In genomic region chr20:14764511-14765369, GRCh38 we compare ENCODE assay signal across 26 cellular contexts.
A peak's percentile ranks its signal among the peaks of the same experiment; 100 is the strongest.
DNase-seq lines count a peak whose midpoint lies in the region; ATAC-seq and TF ChIP-seq lines count a peak whose summit lies in the region.
"Had no signal": no experiment of that assay in that cellular context is flagged by ENCODE, and none has a peak within 500 bp of the region (broad histone marks: within the 10 kb centered on the region; RNA-seq: fewer than 3 reads in every experiment).

No MANE protein-coding gene starts in this region.

- no peaks in the 10 kb centered on the region for H3K36me3 ChIP-seq in A673 (ENCODE audit: insufficient read depth, low read length, poor library complexity, severe bottlenecking)
- H3K36me3 ChIP-seq: ovary had no signal

- H3K27ac Mint-ChIP-seq in endothelial cell (ENCODE audit: unreplicated experiment) = no peak overlapping the region
- H3K27ac Mint-ChIP-seq: activated naive CD4-positive, alpha-beta T cell treated with anti-CD3 and anti-CD28 coated beads, Interleukin-2, amount 10 ng/mL, durations not matched to agents 7 days and 5 days; activated T-helper 1 cell treated with anti-CD3 and anti-CD28 coated beads, Interleukin-12 subunit alpha, Interleukin-12 subunit beta, Interleukin-2, Interleukin-4 antibody, amounts not matched to agents 30 ng/mL and 10 ng/mL and 1 ng/mL, durations not matched to agents 14 hours and 24 hours and 36 hours; CD4-positive, alpha-beta memory T cell; WTC11 had no signal

- no peak for TF ChIP-seq CTCF in endothelial cell (IDR thresholded peaks at IDR 0.05; ENCODE audit: unreplicated experiment)
- TF ChIP-seq CTCF in A673 (conservative IDR thresholded peaks at IDR 0.05; ENCODE audit: low read depth, low read length) = no peak

- H3K36me3 Mint-ChIP-seq in endothelial cell (ENCODE audit: low read depth, unreplicated experiment) = no peaks in the 10 kb centered on the region
- H3K36me3 Mint-ChIP-seq: activated naive CD4-positive, alpha-beta T cell treated with anti-CD3 and anti-CD28 coated beads, Interleukin-2, amount 10 ng/mL, durations not matched to agents 7 days and 5 days; CD4-positive, alpha-beta memory T cell; naive B cell; WTC11 had no signal

- no peaks in the 10 kb centered on the region for H3K9me3 Mint-ChIP-seq in endothelial cell (ENCODE audit: unreplicated experiment)

- CTCF ChIA-PET in A673 (lab: Charles Lee) = no interaction called here

- no peaks in the 10 kb centered on the region for H3K27me3 ChIP-seq in A673 (replicated peaks; ENCODE audit: insufficient read depth, low read depth, low read length, poor library complexity)
- H3K27me3 ChIP-seq: ovary had no signal

- no peak overlapping the region for H3K27ac ChIP-seq in A673 (ENCODE audit: low read depth, low read length, poor library complexity, severe bottlenecking)
- H3K27ac ChIP-seq: ovary had no signal

- POLR2A ChIA-PET in A673 (lab: Charles Lee; ENCODE audit: low non-redundant PET) = no interaction called here

- ATAC-seq in left colon (peak; percentile 78), GM18867 (IDR thresholded peaks at IDR 0.05; ENCODE audit: unreplicated experiment) (no peak)
- ATAC-seq: sciatic nerve; stimulated activated naive CD8-positive, alpha-beta T cell treated with anti-CD3 and anti-CD28 coated beads, Interleukin-15, Interleukin-2, amounts not matched to agents 100 U/mL and 50 U/mL, for 24 hours; WTC11 had no signal

- H3K4me3 ChIP-seq in A673 (ENCODE audit: low read depth, low read length, poor library complexity, severe bottlenecking) = no peak overlapping the region
- H3K4me3 ChIP-seq: ovary had no signal

- DNase-seq in DMS53 treated with DMSO at 0.1 percent for 48 hours (lab: John Stamatoyannopoulos, UW; ENCODE audit: unreplicated experiment) (peak; percentile 15), NCI-H69 (lab: John Stamatoyannopoulos, UW) (peak; percentile 63), left colon (peak; percentile 43 to 46), renal cortical epithelial cell (ENCODE audit: low read depth) (peak; percentile 23), foreskin melanocyte (no peak), endothelial cell (ENCODE audit: low spot score) (no peak), A673 (ENCODE audit: low spot score) (no peak)
- DNase-seq: activated naive CD4-positive, alpha-beta T cell treated with anti-CD3 and anti-CD28 coated beads, Interleukin-2, amount 10 ng/mL, durations not matched to agents 7 days and 5 days; CD4-positive, alpha-beta memory T cell; dermis blood vessel endothelial cell; DMS 273 treated with DMSO at 0.1 percent for 48 hours; glutamatergic neuron; IMR-90; kidney glomerular epithelial cell; mesendoderm; naive B cell; NCI-H1105 treated with DMSO at 0.1 percent for 48 hours; NCI-H2081 treated with DMSO at 0.1 percent for 48 hours; NCI-H524 treated with DMSO at 0.1 percent for 48 hours; ovary; RPMI8226; stimulated activated naive CD8-positive, alpha-beta T cell treated with anti-CD3 and anti-CD28 coated beads, Interleukin-15, Interleukin-2, amounts not matched to agents 100 U/mL and 50 U/mL, for 24 hours had no signal

- no TSS peak for BruUV-seq in A673 (replicated peaks; lab: Mats Ljungman, UMichigan)

- H3K27me3 Mint-ChIP-seq in endothelial cell (ENCODE audit: unreplicated experiment) = peaks cover 1% of the 10 kb centered on the region
- H3K27me3 Mint-ChIP-seq: activated naive CD4-positive, alpha-beta T cell treated with anti-CD3 and anti-CD28 coated beads, Interleukin-2, amount 10 ng/mL, durations not matched to agents 7 days and 5 days; CD4-positive, alpha-beta memory T cell; naive B cell had no signal

- H3K4me1 ChIP-seq in A673 (ENCODE audit: insufficient read depth, low read length, poor library complexity, severe bottlenecking) = no peaks in the 10 kb centered on the region

- intact Hi-C loops in left colon (cut with DNase I, micrococcal nuclease) = no loop called here
- intact Hi-C loops in A673 (cut with micrococcal nuclease; ENCODE audit: unreplicated experiment) = no loop called here

- peaks cover 13% of the 10 kb centered on the region for H3K4me1 Mint-ChIP-seq in endothelial cell (ENCODE audit: unreplicated experiment)
- H3K4me1 Mint-ChIP-seq: activated naive CD4-positive, alpha-beta T cell treated with anti-CD3 and anti-CD28 coated beads, Interleukin-2, amount 10 ng/mL, durations not matched to agents 7 days and 5 days; CD4-positive, alpha-beta memory T cell; naive B cell had no signal

- no peaks in the 10 kb centered on the region for H3K9me3 ChIP-seq in A673 (ENCODE audit: low read depth, low read length, poor library complexity, severe bottlenecking)
- H3K9me3 ChIP-seq: ovary had no signal

- H3K4me3 Mint-ChIP-seq in endothelial cell (ENCODE audit: unreplicated experiment) = no peak overlapping the region
- H3K4me3 Mint-ChIP-seq: activated naive CD4-positive, alpha-beta T cell treated with anti-CD3 and anti-CD28 coated beads, Interleukin-2, amount 10 ng/mL, durations not matched to agents 7 days and 5 days; activated T-helper 1 cell treated with anti-CD3 and anti-CD28 coated beads, Interleukin-12 subunit alpha, Interleukin-12 subunit beta, Interleukin-2, Interleukin-4 antibody, amounts not matched to agents 30 ng/mL and 10 ng/mL and 1 ng/mL, durations not matched to agents 14 hours and 24 hours and 36 hours; CD4-positive, alpha-beta memory T cell; naive B cell; WTC11 had no signal

Comparison
In these comparisons a context has a peak if more than half of its experiments do, and no peak if none do; other contexts are left out.
1. DNase-seq: peak in DMS53 treated with DMSO at 0.1 percent for 48 hours (single experiment), NCI-H69 (single experiment), left colon (2 of 2) and renal cortical epithelial cell (single experiment); none in foreskin melanocyte (single experiment), endothelial cell (single experiment) and A673 (single experiment).